9 cellular contexts compared by ENCODE assay signal in genomic region chr1:59233444-59233843, GRCh38.
"Had no signal": no experiment of that assay in that cellular context is flagged by ENCODE, and none has a peak within 500 bp of the region (broad histone marks: within the 10 kb centered on the region; RNA-seq: fewer than 3 reads in every experiment).

No MANE protein-coding gene starts in this region.

- H3K27ac ChIP-seq: HL-60, KMS-11 had no signal

- H3K9ac ChIP-seq: KMS-11 had no signal

- H3K4me3 Mint-ChIP-seq: IgD-negative memory B cell had no signal

- DNase-seq: IMR-90, KBM-7, KG1 had no signal

- ATAC-seq: K562 had no signal

- H3K4me2 ChIP-seq: KMS-11 had no signal

- H3K4me3 ChIP-seq: K562 had no signal

- H3K27ac Mint-ChIP-seq: IgD-negative memory B cell had no signal

- H3K4me1 Mint-ChIP-seq: IgD-negative memory B cell had no signal

- FAIRE-seq: HepG2, HTR-8/SVneo, K562 had no signal
